In the genomic region with DNA sequence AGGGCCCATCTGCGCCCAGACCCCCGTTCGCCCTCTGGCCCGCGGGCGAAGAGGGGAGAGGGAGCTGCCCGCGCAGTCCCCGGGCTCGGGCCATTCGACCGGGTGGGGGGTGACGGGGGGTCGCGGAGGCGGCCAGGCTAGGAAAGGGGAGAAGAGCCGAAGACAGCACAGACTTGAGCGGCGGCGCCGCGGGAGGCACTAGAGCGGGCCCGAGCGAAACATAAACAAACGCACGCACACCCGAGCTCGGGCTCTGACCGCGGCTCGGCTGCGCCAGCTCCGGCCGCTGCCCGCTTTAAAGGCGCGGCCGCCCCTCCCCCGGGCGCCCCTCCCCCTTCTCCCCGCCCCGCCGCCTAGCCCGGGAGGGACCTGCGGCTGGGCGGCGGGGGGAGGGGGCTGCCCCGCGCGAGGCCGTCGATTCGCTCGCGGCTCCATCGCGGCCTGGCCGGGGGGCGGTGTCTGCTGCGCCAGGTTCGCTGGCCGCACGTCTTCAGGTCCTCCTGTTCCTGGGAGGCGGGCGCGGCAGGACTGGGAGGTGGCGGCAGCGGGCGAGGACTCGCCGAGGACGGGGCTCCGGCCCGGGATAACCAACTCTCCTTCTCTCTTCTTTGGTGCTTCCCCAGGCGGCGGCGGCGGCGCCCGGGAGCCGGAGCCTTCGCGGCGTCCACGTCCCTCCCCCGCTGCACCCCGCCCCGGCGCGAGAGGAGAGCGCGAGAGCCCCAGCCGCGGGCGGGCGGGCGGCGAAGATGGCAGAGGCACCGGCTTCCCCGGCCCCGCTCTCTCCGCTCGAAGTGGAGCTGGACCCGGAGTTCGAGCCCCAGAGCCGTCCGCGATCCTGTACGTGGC, we compare ENCODE assay signal across 8 cellular contexts. TPM values are rescaled to one million over a fixed set of nuclear protein-coding genes. Genes with fewer than 3 reads are reported as not detected.
DNase-seq lines count a peak whose midpoint lies in the region; ATAC-seq and TF ChIP-seq lines count a peak whose summit lies in the region.

FOXO3 (plus strand) TSS at position 455 of the 846 bp plus-strand sequence; CDS start at position 747, 292 bp downstream.

- peaks cover 15% of the 10 kb centered on the region for H3K36me3 Mint-ChIP-seq in activated CD4-positive, alpha-beta memory T cell treated with anti-CD3 and anti-CD28 coated beads, Interleukin-2, amount 10 ng/mL, durations not matched to agents 7 days and 5 days (ENCODE audit: low read depth)

- peak within 1 kb of the TSS; percentile 91 to 99 (median 98) for H3K27ac ChIP-seq in right lobe of liver

- peak within 1 kb of the TSS; percentile 80 for H3K4me3 Mint-ChIP-seq in activated CD4-positive, alpha-beta memory T cell treated with anti-CD3 and anti-CD28 coated beads, Interleukin-2, amount 10 ng/mL, durations not matched to agents 7 days and 5 days

- H3K27ac Mint-ChIP-seq in activated CD4-positive, alpha-beta memory T cell treated with anti-CD3 and anti-CD28 coated beads, Interleukin-2, amount 10 ng/mL, durations not matched to agents 7 days and 5 days: peak within 1 kb of the TSS; percentile 73

- peak; percentile 88 for TF ChIP-seq POLR2A in GM18505 (IDR thresholded peaks at IDR 0.05; ENCODE audit: borderline replicate concordance, extremely low read depth, insufficient read depth, insufficient read length)
- peak; percentile 92 for TF ChIP-seq POLR2A in right lobe of liver (IDR thresholded peaks at IDR 0.05)

- ATAC-seq in GM18505 (IDR thresholded peaks at IDR 0.05; ENCODE audit: unreplicated experiment): no peak
- ATAC-seq in right lobe of liver: peak; percentile 50 to 68 (median 59)
- no peak for ATAC-seq in HG03520 (IDR thresholded peaks at IDR 0.05; ENCODE audit: unreplicated experiment)

- DNase-seq in 8988T: peak; percentile 96
- DNase-seq in NCI-H460 (ENCODE audit: extremely low read depth, low read depth): peak; percentile 61
- DNase-seq in activated CD4-positive, alpha-beta memory T cell treated with anti-CD3 and anti-CD28 coated beads, Interleukin-2, amount 10 ng/mL, durations not matched to agents 7 days and 5 days: peak; percentile 63
- DNase-seq in ecto neural progenitor cell (ENCODE audit: low spot score): peak; percentile 92
- DNase-seq in right lobe of liver: peak; percentile 96 to 97 (median 97)
- DNase-seq in stimulated activated CD4-positive, alpha-beta T cell treated with anti-CD3 and anti-CD28 coated beads, Interleukin-4, amount 100 ng/mL, for 4 hours: peak; percentile 57 to 58

- peak within 1 kb of the TSS; percentile 90 to 93 (median 92) for H3K4me3 ChIP-seq in right lobe of liver

- POLR2A ChIA-PET in activated CD4-positive, alpha-beta memory T cell treated with anti-CD3 and anti-CD28 coated beads, Interleukin-2, amount 10 ng/mL, durations not matched to agents 7 days and 5 days (lab: Charles Lee): interaction anchor here (0.8 to 4.5 kb wide), 13 partner anchors 14 to 930 kb away, joined by 3 to 29 read pairs (median 4); partner anchors contain the start of genes CD164, CEP57L1 and SESN1

- no peaks in the 10 kb centered on the region for H3K9me3 Mint-ChIP-seq in activated CD4-positive, alpha-beta memory T cell treated with anti-CD3 and anti-CD28 coated beads, Interleukin-2, amount 10 ng/mL, durations not matched to agents 7 days and 5 days

- H3K36me3 ChIP-seq in right lobe of liver: peaks cover 0 to 5% (median 0%) of the 10 kb centered on the region in 4 donors

- intact Hi-C loops in right lobe of liver (cut with DNase I): loop anchor here in 1 of 2 donors (10.0 kb wide), 1 partner anchor 94 kb away; no protein-coding TSS in a partner anchor

- CTCF ChIA-PET in activated CD4-positive, alpha-beta memory T cell treated with anti-CD3 and anti-CD28 coated beads, Interleukin-2, amount 10 ng/mL, durations not matched to agents 7 days and 5 days (lab: Charles Lee): no interaction called here

- peaks cover 0 to 51% (median 17%) of the 10 kb centered on the region in 4 donors for H3K4me1 ChIP-seq in right lobe of liver

- H3K27me3 Mint-ChIP-seq in activated CD4-positive, alpha-beta memory T cell treated with anti-CD3 and anti-CD28 coated beads, Interleukin-2, amount 10 ng/mL, durations not matched to agents 7 days and 5 days: peaks cover 11% of the 10 kb centered on the region

- no peaks in the 10 kb centered on the region for H3K27me3 ChIP-seq in right lobe of liver

- 0% methylated on average over 5 of the region's 110 CpGs for WGBS in right lobe of liver (ENCODE audit: insufficient coverage, low coverage, low lambda C conversion rate, missing lambda C conversion rate)

- H3K4me1 Mint-ChIP-seq in activated CD4-positive, alpha-beta memory T cell treated with anti-CD3 and anti-CD28 coated beads, Interleukin-2, amount 10 ng/mL, durations not matched to agents 7 days and 5 days: peaks cover 48% of the 10 kb centered on the region

- H3K9me3 ChIP-seq in right lobe of liver: no peaks in the 10 kb centered on the region

- peak in 1 of 4 donors; percentile 7 for TF ChIP-seq CTCF in right lobe of liver (IDR thresholded peaks at IDR 0.05)

RNA-seq across cellular contexts. Expression of gene FOXO3, which starts in this region (rescaled TPM):
- total RNA-seq in NCI-H460 (2014; rRNA removed; shearing (Covaris generic)): 6.0 and 6.2 TPM in 2 replicates
- 1.8 and 2.1 TPM in 2 replicates for polyA plus RNA-seq in NCI-H460 (2014; cell fraction: nucleus; rRNA removed)
- 10 to 100 TPM; 19.1 to 19.3 TPM for total RNA-seq in activated CD4-positive, alpha-beta memory T cell treated with anti-CD3 and anti-CD28 coated beads, Interleukin-2, amount 10 ng/mL, durations not matched to agents 7 days and 5 days
- 10 to 100 TPM; 18.1 to 45.2 (median 23.8) TPM for total RNA-seq in right lobe of liver

Comparison
In these comparisons a context has a peak if more than half of its experiments do, and no peak if none do; other contexts are left out.
1. ATAC-seq: peak in right lobe of liver (4 of 4); none in GM18505 (single experiment) and HG03520 (single experiment).
2. Peak in every context shown above with its lines, with median percentiles within 50 percentile points of each other: DNase-seq.